26 cellular contexts compared by ENCODE assay signal in genomic region chr11:66207816-66208215, GRCh38.
"Had no signal": no experiment of that assay in that cellular context is flagged by ENCODE, and none has a peak within 500 bp of the region (broad histone marks: within the 10 kb centered on the region; RNA-seq: fewer than 3 reads in every experiment).

No MANE protein-coding gene starts in this region.

- H3K27ac Mint-ChIP-seq: activated CD8-positive, alpha-beta T cell treated with anti-CD3 and anti-CD28 coated beads, Interleukin-2, amount 10 ng/mL, durations not matched to agents 7 days and 5 days had no signal

- H3K36me3 ChIP-seq: adrenal gland had no signal

- DNase-seq: activated CD4-positive, alpha-beta T cell treated with anti-CD3 and anti-CD28 coated beads for 36 hours; activated CD4-positive, CD25-positive, alpha-beta regulatory T cell; activated CD8-positive, alpha-beta T cell treated with anti-CD3 and anti-CD28 coated beads, Interleukin-2, amount 10 ng/mL, durations not matched to agents 7 days and 5 days; activated gamma-delta T cell treated with Interleukin-2 at 50 U/mL for 16 hours; activated T-cell treated with anti-CD3 and anti-CD28 coated beads, Interleukin-2, amount 50 U/mL, for 1 hour; aorta; body of pancreas; dorsolateral prefrontal cortex; effector memory CD4-positive, alpha-beta T cell; erythroblast; gastrocnemius medialis; islet precursor cell; left ventricle myocardium superior; natural killer cell; posterior cingulate gyrus; right cardiac atrium; spleen; stimulated activated naive CD8-positive, alpha-beta T cell treated with anti-CD3 and anti-CD28 coated beads, Interleukin-15, amount 100 ng/mL, for 72 hours; substantia nigra; T-helper 1 cell; upper lobe of left lung had no signal

- H3K27ac ChIP-seq: adrenal gland, body of pancreas, coronary artery, dorsolateral prefrontal cortex, gastrocnemius medialis, hepatocyte, spleen, upper lobe of left lung, vagina had no signal

- H3K9me3 ChIP-seq: adrenal gland, body of pancreas, gastrocnemius medialis, upper lobe of left lung, vagina had no signal

- H3K4me3 ChIP-seq: adrenal gland, body of pancreas, coronary artery, dorsolateral prefrontal cortex, gastrocnemius medialis, hepatocyte, spleen, upper lobe of left lung, vagina had no signal

- H3K4me1 Mint-ChIP-seq: stimulated activated naive CD8-positive, alpha-beta T cell treated with anti-CD3 and anti-CD28 coated beads, Interleukin-15, amount 100 ng/mL, for 72 hours had no signal

- H3K4me3 Mint-ChIP-seq: activated CD4-positive, alpha-beta T cell treated with anti-CD3 and anti-CD28 coated beads for 36 hours; activated CD8-positive, alpha-beta T cell treated with anti-CD3 and anti-CD28 coated beads, Interleukin-2, amount 10 ng/mL, durations not matched to agents 7 days and 5 days; natural killer cell; stimulated activated naive CD8-positive, alpha-beta T cell treated with anti-CD3 and anti-CD28 coated beads, Interleukin-15, amount 100 ng/mL, for 72 hours had no signal

- H3K27me3 ChIP-seq: adrenal gland, body of pancreas, dorsolateral prefrontal cortex, gastrocnemius medialis, hepatocyte, spleen, upper lobe of left lung, vagina had no signal

- ATAC-seq: activated CD4-positive, alpha-beta T cell treated with anti-CD3 and anti-CD28 coated beads for 36 hours; activated CD8-positive, alpha-beta T cell treated with anti-CD3 and anti-CD28 coated beads, Interleukin-2, amount 10 ng/mL, durations not matched to agents 7 days and 5 days; activated naive CD4-positive, alpha-beta T cell treated with anti-CD3 and anti-CD28 coated beads, Interleukin-2, amount 50 U/mL, for 72 hours; body of pancreas; gastrocnemius medialis; left ventricle myocardium superior; natural killer cell; right cardiac atrium; stimulated activated naive CD8-positive, alpha-beta T cell treated with anti-CD3 and anti-CD28 coated beads, Interleukin-15, amount 100 ng/mL, for 72 hours had no signal

- H3K27me3 Mint-ChIP-seq: activated CD4-positive, alpha-beta T cell treated with anti-CD3 and anti-CD28 coated beads for 36 hours; stimulated activated naive CD8-positive, alpha-beta T cell treated with anti-CD3 and anti-CD28 coated beads, Interleukin-15, amount 100 ng/mL, for 72 hours had no signal

- H3K36me3 Mint-ChIP-seq: activated naive CD4-positive, alpha-beta T cell treated with anti-CD3 and anti-CD28 coated beads, Interleukin-2, amount 50 U/mL, for 72 hours; natural killer cell had no signal

- H3K4me1 ChIP-seq: gastrocnemius medialis, upper lobe of left lung, vagina had no signal
